ENCODE assay signal across 10 cellular contexts in genomic region chr3:159814161-159814560, GRCh38. TPM values are rescaled to one million over a fixed set of nuclear protein-coding genes. Genes with fewer than 3 reads are reported as not detected.
A peak's percentile ranks its signal among the peaks of the same experiment; 100 is the strongest.
DNase-seq lines count a peak whose midpoint lies in the region; ATAC-seq and TF ChIP-seq lines count a peak whose summit lies in the region.
"Had no signal": no experiment of that assay in that cellular context is flagged by ENCODE, and none has a peak within 500 bp of the region (broad histone marks: within the 10 kb centered on the region; RNA-seq: fewer than 3 reads in every experiment).

No MANE protein-coding gene starts in this region.

- POLR2A ChIA-PET in MCF 10A (lab: Yijun Ruan, JAX), result interaction anchor here (0.5 to 1.4 kb wide), 6 partner anchors 9 to 440 kb away, joined by 3 to 6 read pairs (median 3); no protein-coding TSS in a partner anchor

- CTCF ChIA-PET in MCF 10A (lab: Yijun Ruan, JAX), result interaction anchor here (0.6 to 3.3 kb wide), 15 partner anchors 8 to 549 kb away, joined by 3 to 17 read pairs (median 4); no protein-coding TSS in a partner anchor

- H3K27ac Mint-ChIP-seq in MCF 10A (ENCODE audit: low read depth, unreplicated experiment) (peak overlapping the region; percentile 91), neural crest cell (ENCODE audit: unreplicated experiment) (peak overlapping the region; percentile 12)
- H3K27ac Mint-ChIP-seq: activated CD8-positive, alpha-beta T cell treated with anti-CD3 and anti-CD28 coated beads, Interleukin-2, amount 10 ng/mL, durations not matched to agents 7 days and 5 days; nephron had no signal

- BruUV-seq in MCF 10A (replicated peaks; lab: Mats Ljungman, UMichigan), result no TSS peak

- ATAC-seq in GM18498 (IDR thresholded peaks at IDR 0.05; ENCODE audit: unreplicated experiment) (no peak), HG03378 (IDR thresholded peaks at IDR 0.05; ENCODE audit: unreplicated experiment) (no peak)
- ATAC-seq: activated CD8-positive, alpha-beta T cell treated with anti-CD3 and anti-CD28 coated beads, Interleukin-2, amount 10 ng/mL, durations not matched to agents 7 days and 5 days had no signal

- H3K27me3 Mint-ChIP-seq in MCF 10A (ENCODE audit: insufficient read depth, unreplicated experiment) (no peaks in the 10 kb centered on the region), neural crest cell (ENCODE audit: low read depth) (no peaks in the 10 kb centered on the region)

- TF ChIP-seq CTCF in MCF 10A (IDR thresholded peaks at IDR 0.05; ENCODE audit: unreplicated experiment) (no peak), neural crest cell (conservative IDR thresholded peaks at IDR 0.05) (no peak)

- H3K4me3 Mint-ChIP-seq in MCF 10A (ENCODE audit: unreplicated experiment) (peak overlapping the region; percentile 16), neural crest cell (no peak overlapping the region)
- H3K4me3 Mint-ChIP-seq: activated CD8-positive, alpha-beta T cell treated with anti-CD3 and anti-CD28 coated beads, Interleukin-2, amount 10 ng/mL, durations not matched to agents 7 days and 5 days; nephron had no signal

- intact Hi-C loops in MCF 10A (cut with micrococcal nuclease), result no loop called here

- DNase-seq in ELR (ENCODE audit: low read depth), result peak; percentile 84
- peak; percentile 35 for DNase-seq in LoVo (ENCODE audit: low spot score)
- DNase-seq in MCF 10A (ENCODE audit: unreplicated experiment), result peak; percentile 74
- no peak for DNase-seq in neural crest cell (ENCODE audit: low read depth, low spot score)
- no peak for DNase-seq in G401 (ENCODE audit: low spot score)
- DNase-seq in globus pallidus (ENCODE audit: low spot score), result no peak
- DNase-seq: activated CD8-positive, alpha-beta T cell treated with anti-CD3 and anti-CD28 coated beads, Interleukin-2, amount 10 ng/mL, durations not matched to agents 7 days and 5 days had no signal

- H3K9me3 Mint-ChIP-seq in MCF 10A (ENCODE audit: unreplicated experiment) (no peaks in the 10 kb centered on the region), neural crest cell (no peaks in the 10 kb centered on the region)
- H3K9me3 Mint-ChIP-seq: nephron had no signal

- H3K4me1 Mint-ChIP-seq in MCF 10A (ENCODE audit: insufficient read depth, unreplicated experiment) (peaks cover 12% of the 10 kb centered on the region), neural crest cell (peaks cover 32% of the 10 kb centered on the region)
- H3K4me1 Mint-ChIP-seq: nephron had no signal

- in situ Hi-C loops in G401 (cut with HindIII; ENCODE audit: low sequenced_read_pairs), result no loop called here

- no peaks in the 10 kb centered on the region for H3K36me3 Mint-ChIP-seq in MCF 10A (ENCODE audit: insufficient read depth, unreplicated experiment)
- H3K36me3 Mint-ChIP-seq in neural crest cell (ENCODE audit: low read depth), result no peaks in the 10 kb centered on the region

RNA-seq across cellular contexts. Expression of gene SCHIP1, which starts 25.5 kb away (rescaled TPM):
- total RNA-seq in MCF 10A (2022), result 1.2 and 5.9 TPM in 2 replicates
- total RNA-seq in neural crest cell, result 30.3 and 31.6 TPM in 2 replicates
- total RNA-seq in G401 (2014; rRNA removed; shearing (Covaris generic)), result 0.25 and 5.0 TPM in 2 replicates
- total RNA-seq: activated CD8-positive, alpha-beta T cell treated with anti-CD3 and anti-CD28 coated beads, Interleukin-2, amount 10 ng/mL, durations not matched to agents 7 days and 5 days had no signal

Comparison
In these comparisons a context has a peak if more than half of its experiments do, and no peak if none do; other contexts are left out.
1. DNase-seq: peak in ELR (single experiment), LoVo (single experiment) and MCF 10A (single experiment); none in neural crest cell (single experiment), G401 (single experiment) and globus pallidus (single experiment).